38 cellular contexts compared by ENCODE assay signal in genomic region chr1:119353851-119354250, GRCh38. TPM values are rescaled to one million over a fixed set of nuclear protein-coding genes. Genes with fewer than 3 reads are reported as not detected.
"Had no signal": no experiment of that assay in that cellular context is flagged by ENCODE, and none has a peak within 500 bp of the region (broad histone marks: within the 10 kb centered on the region; RNA-seq: fewer than 3 reads in every experiment).

No MANE protein-coding gene starts in this region.

- H3K4me1 ChIP-seq: adrenal gland, body of pancreas, heart left ventricle had no signal

- DNase-seq: activated CD4-positive, alpha-beta memory T cell treated with anti-CD3 and anti-CD28 coated beads for 36 hours; activated CD4-positive, alpha-beta T cell treated with anti-CD3 and anti-CD28 coated beads for 36 hours; activated CD4-positive, alpha-beta T cell treated with anti-CD3 and anti-CD28 coated beads, Interleukin-2, amount 10 ng/mL, durations not matched to agents 24 days and 14 days; activated CD4-positive, CD25-positive, alpha-beta regulatory T cell; activated CD4-positive, CD25-positive, alpha-beta regulatory T cell treated with anti-CD3 and anti-CD28 coated beads, Interleukin-2, amount 50 U/mL, for 72 hours; activated CD8-positive, alpha-beta memory T cell treated with anti-CD3 and anti-CD28 coated beads, Interleukin-2, amount 10 ng/mL, durations not matched to agents 7 days and 5 days; activated CD8-positive, alpha-beta memory T cell treated with anti-CD3 and anti-CD28 coated beads, Interleukin-2, amount 50 U/mL, for 4 hours; activated CD8-positive, alpha-beta T cell treated with anti-CD3 and anti-CD28 coated beads, Interleukin-2, amount 10 ng/mL, durations not matched to agents 7 days and 5 days; activated effector memory CD4-positive, alpha-beta T cell treated with anti-CD3 and anti-CD28 coated beads, Interleukin-2, amount 50 U/mL, for 16 hours; activated naive CD4-positive, alpha-beta T cell treated with anti-CD3 and anti-CD28 coated beads for 36 hours; activated naive CD8-positive, alpha-beta T cell treated with anti-CD3 and anti-CD28 coated beads for 36 hours; activated naive CD8-positive, alpha-beta T cell treated with anti-CD3 and anti-CD28 coated beads, Interleukin-2, amount 50 U/mL, for 24 hours; activated T-cell treated with anti-CD3 and anti-CD28 coated beads, Interleukin-2, amount 50 U/mL, for 1 hour; activated T-cell treated with anti-CD3 and anti-CD28 coated beads, Interleukin-2, amount 50 U/mL, for 48 hours; adrenal gland; amygdala; aorta; body of pancreas; caudate nucleus; effector CD8-positive, alpha-beta T cell; foreskin melanocyte; heart left ventricle; T-helper 1 cell; T-helper 17 cell; T1000 had no signal

- H3K9me3 Mint-ChIP-seq: activated CD4-positive, alpha-beta memory T cell treated with anti-CD3 and anti-CD28 coated beads for 36 hours; activated CD4-positive, alpha-beta T cell treated with anti-CD3 and anti-CD28 coated beads, Interleukin-2, amount 10 ng/mL, durations not matched to agents 24 days and 14 days; activated naive CD4-positive, alpha-beta T cell treated with anti-CD3 and anti-CD28 coated beads for 36 hours; activated naive CD8-positive, alpha-beta T cell treated with anti-CD3 and anti-CD28 coated beads, Interleukin-2, amount 50 U/mL, for 24 hours; activated T-helper 2 cell treated with anti-CD3 and anti-CD28 coated beads, Interferon-gamma antibody, Interleukin-2, Interleukin-4, amounts not matched to agents 10 μg/mL and 5 μg/mL and 100 μg/mL, durations not matched to agents 14 hours and 24 hours and 36 hours; T-helper 2 cell treated with Interferon-gamma antibody and Interleukin-4, amounts not matched to agents 5 μg/mL and 100 μg/mL, for 36 hours had no signal

- FAIRE-seq: colon, endometrium, endothelial cell of umbilical vein had no signal

- H3K36me3 Mint-ChIP-seq: activated CD4-positive, alpha-beta memory T cell treated with anti-CD3 and anti-CD28 coated beads for 36 hours; activated CD8-positive, alpha-beta memory T cell treated with anti-CD3 and anti-CD28 coated beads, Interleukin-2, amount 10 ng/mL, durations not matched to agents 7 days and 5 days; activated naive CD4-positive, alpha-beta T cell treated with anti-CD3 and anti-CD28 coated beads, Interleukin-2, amount 50 U/mL, for 24 hours; activated naive CD8-positive, alpha-beta T cell treated with anti-CD3 and anti-CD28 coated beads for 36 hours had no signal

- H3K27ac ChIP-seq: adrenal gland, body of pancreas, epithelial cell of prostate, heart left ventricle had no signal

- H3K9me3 ChIP-seq: adrenal gland, body of pancreas, heart left ventricle had no signal

- H3K4me1 Mint-ChIP-seq: activated CD4-positive, alpha-beta T cell treated with anti-CD3 and anti-CD28 coated beads for 36 hours; activated naive CD4-positive, alpha-beta T cell treated with anti-CD3 and anti-CD28 coated beads, Interleukin-2, amount 50 U/mL, for 24 hours; activated naive CD8-positive, alpha-beta T cell treated with anti-CD3 and anti-CD28 coated beads for 36 hours; activated naive CD8-positive, alpha-beta T cell treated with anti-CD3 and anti-CD28 coated beads, Interleukin-2, amount 50 U/mL, for 24 hours had no signal

- H3K4me3 ChIP-seq: adrenal gland, body of pancreas, heart left ventricle had no signal

- H3K27ac Mint-ChIP-seq: activated CD4-positive, alpha-beta memory T cell treated with anti-CD3 and anti-CD28 coated beads for 36 hours; activated CD4-positive, alpha-beta T cell treated with anti-CD3 and anti-CD28 coated beads for 36 hours; activated CD4-positive, alpha-beta T cell treated with anti-CD3 and anti-CD28 coated beads, Interleukin-2, amount 10 ng/mL, durations not matched to agents 24 days and 14 days; activated CD8-positive, alpha-beta memory T cell treated with anti-CD3 and anti-CD28 coated beads, Interleukin-2, amount 10 ng/mL, durations not matched to agents 7 days and 5 days; activated CD8-positive, alpha-beta T cell treated with anti-CD3 and anti-CD28 coated beads, Interleukin-2, amount 10 ng/mL, durations not matched to agents 7 days and 5 days; activated naive CD4-positive, alpha-beta T cell treated with anti-CD3 and anti-CD28 coated beads for 36 hours; activated naive CD4-positive, alpha-beta T cell treated with anti-CD3 and anti-CD28 coated beads, Interleukin-2, amount 50 U/mL, for 24 hours; activated naive CD8-positive, alpha-beta T cell treated with anti-CD3 and anti-CD28 coated beads for 36 hours; activated naive CD8-positive, alpha-beta T cell treated with anti-CD3 and anti-CD28 coated beads, Interleukin-2, amount 50 U/mL, for 24 hours; activated T-helper 2 cell treated with anti-CD3 and anti-CD28 coated beads, Interferon-gamma antibody, Interleukin-2, Interleukin-4, amounts not matched to agents 10 μg/mL and 5 μg/mL and 100 μg/mL, durations not matched to agents 14 hours and 24 hours and 36 hours; T-helper 17 cell; T-helper 2 cell treated with Interferon-gamma antibody and Interleukin-4, amounts not matched to agents 5 μg/mL and 100 μg/mL, for 36 hours had no signal

- H3K27me3 ChIP-seq: adrenal gland, body of pancreas, heart left ventricle had no signal

- ATAC-seq: activated CD4-positive, alpha-beta T cell treated with anti-CD3 and anti-CD28 coated beads for 36 hours; activated CD8-positive, alpha-beta memory T cell treated with anti-CD3 and anti-CD28 coated beads, Interleukin-2, amount 10 ng/mL, durations not matched to agents 7 days and 5 days; activated CD8-positive, alpha-beta T cell treated with anti-CD3 and anti-CD28 coated beads, Interleukin-2, amount 10 ng/mL, durations not matched to agents 7 days and 5 days; activated naive CD8-positive, alpha-beta T cell treated with anti-CD3 and anti-CD28 coated beads, Interleukin-2, amount 50 U/mL, for 24 hours; body of pancreas; heart left ventricle; T-helper 17 cell had no signal

- H3K36me3 ChIP-seq: adrenal gland, heart left ventricle had no signal

- H3K4me3 Mint-ChIP-seq: activated CD4-positive, alpha-beta memory T cell treated with anti-CD3 and anti-CD28 coated beads for 36 hours; activated CD4-positive, alpha-beta T cell treated with anti-CD3 and anti-CD28 coated beads for 36 hours; activated CD4-positive, alpha-beta T cell treated with anti-CD3 and anti-CD28 coated beads, Interleukin-2, amount 10 ng/mL, durations not matched to agents 24 days and 14 days; activated CD8-positive, alpha-beta memory T cell treated with anti-CD3 and anti-CD28 coated beads, Interleukin-2, amount 10 ng/mL, durations not matched to agents 7 days and 5 days; activated CD8-positive, alpha-beta T cell treated with anti-CD3 and anti-CD28 coated beads, Interleukin-2, amount 10 ng/mL, durations not matched to agents 7 days and 5 days; activated naive CD4-positive, alpha-beta T cell treated with anti-CD3 and anti-CD28 coated beads for 36 hours; activated naive CD4-positive, alpha-beta T cell treated with anti-CD3 and anti-CD28 coated beads, Interleukin-2, amount 50 U/mL, for 24 hours; activated naive CD8-positive, alpha-beta T cell treated with anti-CD3 and anti-CD28 coated beads for 36 hours; activated naive CD8-positive, alpha-beta T cell treated with anti-CD3 and anti-CD28 coated beads, Interleukin-2, amount 50 U/mL, for 24 hours; activated T-helper 1 cell treated with anti-CD3 and anti-CD28 coated beads, Interleukin-12 subunit alpha, Interleukin-12 subunit beta, Interleukin-2, Interleukin-4 antibody, amounts not matched to agents 30 ng/mL and 10 ng/mL and 1 ng/mL, durations not matched to agents 14 hours and 24 hours and 36 hours; T-helper 17 cell; T-helper 2 cell treated with Interferon-gamma antibody and Interleukin-4, amounts not matched to agents 5 μg/mL and 100 μg/mL, for 36 hours had no signal

RNA-seq across cellular contexts. Expression of gene HAO2, which starts 14.7 kb away (rescaled TPM):
- total RNA-seq: activated CD4-positive, alpha-beta memory T cell treated with anti-CD3 and anti-CD28 coated beads for 36 hours; activated CD4-positive, alpha-beta T cell treated with anti-CD3 and anti-CD28 coated beads for 36 hours; activated CD4-positive, alpha-beta T cell treated with anti-CD3 and anti-CD28 coated beads, Interleukin-2, amount 10 ng/mL, durations not matched to agents 24 days and 14 days; activated CD8-positive, alpha-beta memory T cell treated with anti-CD3 and anti-CD28 coated beads for 36 hours; activated CD8-positive, alpha-beta memory T cell treated with anti-CD3 and anti-CD28 coated beads, Interleukin-2, amount 10 ng/mL, durations not matched to agents 7 days and 5 days; activated CD8-positive, alpha-beta T cell treated with anti-CD3 and anti-CD28 coated beads, Interleukin-2, amount 10 ng/mL, durations not matched to agents 7 days and 5 days; activated naive CD4-positive, alpha-beta T cell treated with anti-CD3 and anti-CD28 coated beads for 36 hours; activated naive CD8-positive, alpha-beta T cell treated with anti-CD3 and anti-CD28 coated beads for 36 hours; activated T-helper 1 cell treated with anti-CD3 and anti-CD28 coated beads, Interleukin-12 subunit alpha, Interleukin-12 subunit beta, Interleukin-2, Interleukin-4 antibody, amounts not matched to agents 30 ng/mL and 10 ng/mL and 1 ng/mL, durations not matched to agents 14 hours and 24 hours and 36 hours; activated T-helper 2 cell treated with anti-CD3 and anti-CD28 coated beads, Interferon-gamma antibody, Interleukin-2, Interleukin-4, amounts not matched to agents 10 μg/mL and 5 μg/mL and 100 μg/mL, durations not matched to agents 14 hours and 24 hours and 36 hours; aorta; body of pancreas; chondrocyte; dermis microvascular lymphatic vessel endothelial cell; endothelial cell of umbilical vein; fibroblast of villous mesenchyme; heart left ventricle; T-helper 17 cell had no signal
- polyA plus RNA-seq: aorta, endothelial cell of umbilical vein, esophagus, heart left ventricle had no signal
